9 cellular contexts compared by ENCODE assay signal in genomic region chr2:226559536-226559935, GRCh38.
"Had no signal": no experiment of that assay in that cellular context is flagged by ENCODE, and none has a peak within 500 bp of the region (broad histone marks: within the 10 kb centered on the region; RNA-seq: fewer than 3 reads in every experiment).

No MANE protein-coding gene starts in this region.

- ATAC-seq: GM23338, HCT116, K562 had no signal

- H3K4me3 ChIP-seq: GM23338, HAP-1, K562 had no signal

- H3K27ac ChIP-seq: HL-60 had no signal

- H3K4me3 Mint-ChIP-seq: GM23338, HFFc6 had no signal

- DNase-seq: H7, HFFc6, IMR-90 had no signal

- H3K4me1 ChIP-seq: HAP-1 had no signal

- H3K36me3 ChIP-seq: HAP-1 had no signal

- H2AFZ ChIP-seq: GM23338 had no signal

- H3K27ac Mint-ChIP-seq: GM23338, HFFc6 had no signal

- H3K9me3 ChIP-seq: HAP-1 had no signal

- H3K4me2 ChIP-seq: GM23338 had no signal

- FAIRE-seq: H1, K562 had no signal

- H3K9me3 Mint-ChIP-seq: GM23338, HFFc6 had no signal
